8 cellular contexts compared by ENCODE assay signal in genomic region chr20:1895674-1896496, GRCh38. TPM values are rescaled to one million over a fixed set of nuclear protein-coding genes. Genes with fewer than 3 reads are reported as not detected.
DNase-seq lines count a peak whose midpoint lies in the region; ATAC-seq and TF ChIP-seq lines count a peak whose summit lies in the region.

No MANE protein-coding gene starts in this region.

- H3K79me2 ChIP-seq in parathyroid adenoma: no peaks in the 10 kb centered on the region

- CTCF ChIA-PET in T-cell (lab: Charles Lee): no interaction called here

- H3K4me3 Mint-ChIP-seq in T-cell (peak overlapping the region; percentile 35 to 79 (median 66)), glutamatergic neuron (ENCODE audit: unreplicated experiment) (peak overlapping the region; percentile 74)

- no peaks in the 10 kb centered on the region for H3K27me3 ChIP-seq in parathyroid adenoma (ENCODE audit: control insufficient read depth, insufficient read depth, low read length)

- H3K27ac Mint-ChIP-seq in T-cell (no peak overlapping the region), glutamatergic neuron (ENCODE audit: unreplicated experiment) (no peak overlapping the region)

- ATAC-seq in T-cell (replicated peaks in 1 of 4): no peak
- ATAC-seq in HG03457 (IDR thresholded peaks at IDR 0.05; ENCODE audit: unreplicated experiment): no peak
- ATAC-seq in GM21515 (IDR thresholded peaks at IDR 0.05; ENCODE audit: unreplicated experiment): no peak
- ATAC-seq in HG02588 (IDR thresholded peaks at IDR 0.05; ENCODE audit: unreplicated experiment): no peak

- POLR2A ChIA-PET in T-cell (lab: Charles Lee): no interaction called here

- no peaks in the 10 kb centered on the region for H3K9me3 ChIP-seq in parathyroid adenoma (ENCODE audit: control insufficient read depth, low read length)

- H3K27ac ChIP-seq in parathyroid adenoma: no peak overlapping the region

- H3K36me3 Mint-ChIP-seq in T-cell (no peaks in the 10 kb centered on the region), glutamatergic neuron (ENCODE audit: unreplicated experiment) (no peaks in the 10 kb centered on the region)

- peak overlapping the region; percentile 45 for H3K4me3 ChIP-seq in parathyroid adenoma (ENCODE audit: low read depth, low read length)

- H3K4me2 ChIP-seq in parathyroid adenoma (ENCODE audit: low read length): peak overlapping the region; percentile 71

- no peak overlapping the region for H3K9ac ChIP-seq in parathyroid adenoma

- H3K9me3 Mint-ChIP-seq in T-cell (no peaks in the 10 kb centered on the region), glutamatergic neuron (ENCODE audit: unreplicated experiment) (peaks cover 13% of the 10 kb centered on the region)

- H3K4me1 Mint-ChIP-seq in T-cell (peaks cover 0 to 9% (median 5%) of the 10 kb centered on the region in 3 donors), glutamatergic neuron (ENCODE audit: low read depth, unreplicated experiment) (peaks cover 8% of the 10 kb centered on the region)

- H3K27me3 Mint-ChIP-seq in T-cell (peaks cover 62 to 65% of the 10 kb centered on the region in 2 donors), glutamatergic neuron (ENCODE audit: unreplicated experiment) (peaks cover 11% of the 10 kb centered on the region)

- peak; percentile 16 for TF ChIP-seq POLR2A in GM19193 (IDR thresholded peaks at IDR 0.05; ENCODE audit: extremely low read depth, insufficient read depth, insufficient read length)

- H3K36me3 ChIP-seq in parathyroid adenoma (ENCODE audit: control insufficient read depth, insufficient read depth, low read length): no peaks in the 10 kb centered on the region

- peak overlapping the region; percentile 75 for H2AFZ ChIP-seq in parathyroid adenoma

- TF ChIP-seq CTCF in glutamatergic neuron (IDR thresholded peaks at IDR 0.05; ENCODE audit: partially characterized antibody, unreplicated experiment) (no peak), parathyroid adenoma (IDR thresholded peaks at IDR 0.05) (no peak)

- DNase-seq in T-cell (no peak), glutamatergic neuron (no peak), retina (no peak)

- no peaks in the 10 kb centered on the region for H3K4me1 ChIP-seq in parathyroid adenoma

RNA-seq across cellular contexts. Expression of gene SIRPA, which starts 0.7 kb away (rescaled TPM):
- total RNA-seq in T-cell: under 1 TPM in 4 of 5 donors, not detected in 1; 0.15 to 0.72 (median 0.50) TPM
- total RNA-seq in glutamatergic neuron (ENCODE audit: unreplicated experiment): 0.34 TPM
